ENCODE assay signal across 1 cellular context in the genomic region with DNA sequence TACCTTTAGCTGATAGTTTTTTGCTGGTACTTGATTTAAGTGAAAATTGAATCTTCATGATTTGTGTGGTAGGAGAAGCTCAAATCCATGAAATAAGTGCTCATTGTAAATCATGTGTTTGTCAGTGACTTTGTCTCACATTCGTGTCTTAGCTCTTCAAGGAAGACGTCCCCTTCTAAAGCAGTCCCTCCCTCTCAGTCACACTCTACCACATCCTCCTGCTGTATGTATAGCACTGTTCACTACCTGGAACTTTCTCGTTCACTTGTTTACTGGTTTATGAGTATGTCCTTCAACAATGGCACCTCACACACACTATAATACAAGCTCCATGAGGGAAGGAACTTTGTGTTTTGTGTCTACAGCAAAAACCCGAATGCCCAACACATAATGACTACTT.
TF ChIP-seq lines count a peak whose summit lies in the region.

No MANE protein-coding gene starts in this region.

TF ChIP-seq in IMR-90, 13 proteins besides CTCF, POLR2A, EP300 and RAD21:
- TF ChIP-seq, protein P1, sequence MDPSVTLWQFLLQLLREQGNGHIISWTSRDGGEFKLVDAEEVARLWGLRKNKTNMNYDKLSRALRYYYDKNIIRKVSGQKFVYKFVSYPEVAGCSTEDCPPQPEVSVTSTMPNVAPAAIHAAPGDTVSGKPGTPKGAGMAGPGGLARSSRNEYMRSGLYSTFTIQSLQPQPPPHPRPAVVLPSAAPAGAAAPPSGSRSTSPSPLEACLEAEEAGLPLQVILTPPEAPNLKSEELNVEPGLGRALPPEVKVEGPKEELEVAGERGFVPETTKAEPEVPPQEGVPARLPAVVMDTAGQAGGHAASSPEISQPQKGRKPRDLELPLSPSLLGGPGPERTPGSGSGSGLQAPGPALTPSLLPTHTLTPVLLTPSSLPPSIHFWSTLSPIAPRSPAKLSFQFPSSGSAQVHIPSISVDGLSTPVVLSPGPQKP (IDR thresholded peaks at IDR 0.05; ENCODE audit: borderline replicate concordance, low read depth, low read length) = no peak
- no peak for TF ChIP-seq SMC3 (IDR thresholded peaks at IDR 0.05; ENCODE audit: low read depth, low read length)
- TF ChIP-seq, protein P2, sequence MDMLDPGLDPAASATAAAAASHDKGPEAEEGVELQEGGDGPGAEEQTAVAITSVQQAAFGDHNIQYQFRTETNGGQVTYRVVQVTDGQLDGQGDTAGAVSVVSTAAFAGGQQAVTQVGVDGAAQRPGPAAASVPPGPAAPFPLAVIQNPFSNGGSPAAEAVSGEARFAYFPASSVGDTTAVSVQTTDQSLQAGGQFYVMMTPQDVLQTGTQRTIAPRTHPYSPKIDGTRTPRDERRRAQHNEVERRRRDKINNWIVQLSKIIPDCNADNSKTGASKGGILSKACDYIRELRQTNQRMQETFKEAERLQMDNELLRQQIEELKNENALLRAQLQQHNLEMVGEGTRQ (IDR thresholded peaks at IDR 0.05; ENCODE audit: low read depth, low read length) = no peak
- TF ChIP-seq FOS (IDR thresholded peaks at IDR 0.05; ENCODE audit: low read depth, low read length) = no peak
- no peak for TF ChIP-seq RFX5 (IDR thresholded peaks at IDR 0.05; ENCODE audit: low read depth, low read length)
- no peak for TF ChIP-seq CHD1 (IDR thresholded peaks at IDR 0.05; ENCODE audit: low read depth, low read length)
